1 cellular context compared by ENCODE assay signal in the genomic region with DNA sequence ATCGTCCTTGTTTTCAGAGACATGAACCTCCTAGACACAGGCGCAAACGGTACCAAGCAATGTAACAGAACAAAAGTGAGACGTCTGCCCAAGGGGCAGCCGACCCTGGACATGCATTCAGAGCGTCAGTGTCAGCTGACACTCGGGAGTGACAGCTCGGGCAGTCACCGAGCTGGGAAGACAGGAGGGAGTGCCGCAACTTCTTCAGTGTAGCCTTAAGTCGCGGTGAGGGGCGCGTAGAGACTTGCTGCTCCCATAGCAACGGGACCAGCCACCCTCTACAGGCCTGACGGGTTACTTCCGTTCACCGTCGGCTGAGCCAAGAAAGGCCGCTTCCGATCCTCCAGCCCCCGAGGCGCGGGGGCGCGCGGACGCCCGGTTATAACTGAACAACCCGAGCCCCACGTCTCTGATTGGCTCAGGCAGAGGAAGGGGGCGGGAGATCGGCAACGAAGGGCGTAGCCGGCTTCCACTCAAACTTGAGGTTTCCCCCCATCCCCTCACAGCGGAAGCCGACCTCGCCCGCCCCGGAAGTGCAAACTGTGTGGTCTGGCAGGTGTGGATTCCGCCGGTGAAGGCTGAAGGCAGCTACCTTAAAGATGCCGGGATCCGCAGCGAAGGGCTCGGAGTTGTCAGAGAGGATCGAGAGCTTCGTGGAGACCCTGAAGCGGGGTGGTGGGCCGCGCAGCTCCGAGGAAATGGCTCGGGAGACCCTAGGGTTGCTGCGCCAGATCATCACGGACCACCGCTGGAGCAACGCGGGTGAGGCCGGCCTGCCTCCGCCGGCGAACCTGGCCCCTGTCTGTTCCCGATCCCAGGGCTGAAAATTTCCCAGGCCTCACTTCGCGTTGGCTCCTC.
TF ChIP-seq lines count a peak whose summit lies in the region.

Gene EIF2B2, plus strand, starts transcription at position 530 of the 858 bp plus-strand sequence. Its CDS starts 70 bp downstream, at position 600.

TF ChIP-seq in HepG2, 621 proteins besides CTCF, POLR2A, EP300 and RAD21 (continued from another document and continues in another):
- TF ChIP-seq ZBTB33 (CRISPR knock-in tag; IDR thresholded peaks at IDR 0.05) (no peak), ZNF274 (CRISPR knock-in tag; IDR thresholded peaks at IDR 0.05) (no peak), ZNF644 (CRISPR knock-in tag; IDR thresholded peaks at IDR 0.05; ENCODE audit: low read depth) (no peak), ZNF10 (CRISPR knock-in tag; IDR thresholded peaks at IDR 0.05; ENCODE audit: borderline replicate concordance, low read depth) (no peak), POLR2AphosphoS2 (IDR thresholded peaks at IDR 0.05; ENCODE audit: low read depth, low read length) (no peak), ZNF232 (CRISPR knock-in tag; IDR thresholded peaks at IDR 0.05; ENCODE audit: borderline replicate concordance) (no peak), ZBTB38 (CRISPR knock-in tag; IDR thresholded peaks at IDR 0.05) (no peak), NFKB2 (CRISPR knock-in tag; IDR thresholded peaks at IDR 0.05; ENCODE audit: borderline replicate concordance) (peak; percentile 23; the same call in 1 of the 2 replicates), DNMT1 (CRISPR knock-in tag; IDR thresholded peaks at IDR 0.05) (no peak), ZNF501 (CRISPR knock-in tag; IDR thresholded peaks at IDR 0.05) (peak; percentile 88), REL (CRISPR knock-in tag; conservative IDR thresholded peaks at IDR 0.05) (no peak), ZFX (CRISPR knock-in tag; IDR thresholded peaks at IDR 0.05; ENCODE audit: low read depth) (peak; percentile 86), YY1 (IDR thresholded peaks at IDR 0.05; ENCODE audit: insufficient read depth, insufficient replicate concordance, low read depth, low read length) (peak; percentile 29), NFKBIZ (CRISPR knock-in tag; IDR thresholded peaks at IDR 0.05) (peak; percentile 35), ZBTB39 (CRISPR knock-in tag; IDR thresholded peaks at IDR 0.05) (no peak), ZNF30 (CRISPR knock-in tag; IDR thresholded peaks at IDR 0.05) (no peak), ZNF510 (CRISPR knock-in tag; IDR thresholded peaks at IDR 0.05; ENCODE audit: low read depth) (no peak), ISX (CRISPR knock-in tag; conservative IDR thresholded peaks at IDR 0.05) (no peak), CREB3 (CRISPR knock-in tag; IDR thresholded peaks at IDR 0.05) (no peak), ISL2 (CRISPR knock-in tag; IDR thresholded peaks at IDR 0.05) (no peak), ELF3 (CRISPR knock-in tag; IDR thresholded peaks at IDR 0.05) (no peak), ESRRA (CRISPR knock-in tag; IDR thresholded peaks at IDR 0.05; ENCODE audit: low read depth) (0 out of 2 replicates have a peak, but pooled peaks have one; percentile 38), ZNF749 (CRISPR knock-in tag; IDR thresholded peaks at IDR 0.05; ENCODE audit: borderline replicate concordance) (no peak), ZNF446 (CRISPR knock-in tag; IDR thresholded peaks at IDR 0.05) (no peak), JUN (CRISPR knock-in tag; IDR thresholded peaks at IDR 0.05) (no peak), CC2D1A (CRISPR knock-in tag; IDR thresholded peaks at IDR 0.05) (no peak), TEAD2 (CRISPR knock-in tag; IDR thresholded peaks at IDR 0.05) (no peak)
- TF ChIP-seq, protein P1, sequence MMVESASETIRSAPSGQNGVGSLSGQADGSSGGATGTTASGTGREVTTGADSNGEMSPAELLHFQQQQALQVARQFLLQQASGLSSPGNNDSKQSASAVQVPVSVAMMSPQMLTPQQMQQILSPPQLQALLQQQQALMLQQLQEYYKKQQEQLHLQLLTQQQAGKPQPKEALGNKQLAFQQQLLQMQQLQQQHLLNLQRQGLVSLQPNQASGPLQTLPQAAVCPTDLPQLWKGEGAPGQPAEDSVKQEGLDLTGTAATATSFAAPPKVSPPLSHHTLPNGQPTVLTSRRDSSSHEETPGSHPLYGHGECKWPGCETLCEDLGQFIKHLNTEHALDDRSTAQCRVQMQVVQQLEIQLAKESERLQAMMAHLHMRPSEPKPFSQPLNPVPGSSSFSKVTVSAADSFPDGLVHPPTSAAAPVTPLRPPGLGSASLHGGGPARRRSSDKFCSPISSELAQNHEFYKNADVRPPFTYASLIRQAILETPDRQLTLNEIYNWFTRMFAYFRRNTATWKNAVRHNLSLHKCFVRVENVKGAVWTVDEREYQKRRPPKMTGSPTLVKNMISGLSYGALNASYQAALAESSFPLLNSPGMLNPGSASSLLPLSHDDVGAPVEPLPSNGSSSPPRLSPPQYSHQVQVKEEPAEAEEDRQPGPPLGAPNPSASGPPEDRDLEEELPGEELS (CRISPR knock-in tag; IDR thresholded peaks at IDR 0.05), result peak; percentile 31; the same call in 1 of the 2 replicates
- TF ChIP-seq, protein P2, sequence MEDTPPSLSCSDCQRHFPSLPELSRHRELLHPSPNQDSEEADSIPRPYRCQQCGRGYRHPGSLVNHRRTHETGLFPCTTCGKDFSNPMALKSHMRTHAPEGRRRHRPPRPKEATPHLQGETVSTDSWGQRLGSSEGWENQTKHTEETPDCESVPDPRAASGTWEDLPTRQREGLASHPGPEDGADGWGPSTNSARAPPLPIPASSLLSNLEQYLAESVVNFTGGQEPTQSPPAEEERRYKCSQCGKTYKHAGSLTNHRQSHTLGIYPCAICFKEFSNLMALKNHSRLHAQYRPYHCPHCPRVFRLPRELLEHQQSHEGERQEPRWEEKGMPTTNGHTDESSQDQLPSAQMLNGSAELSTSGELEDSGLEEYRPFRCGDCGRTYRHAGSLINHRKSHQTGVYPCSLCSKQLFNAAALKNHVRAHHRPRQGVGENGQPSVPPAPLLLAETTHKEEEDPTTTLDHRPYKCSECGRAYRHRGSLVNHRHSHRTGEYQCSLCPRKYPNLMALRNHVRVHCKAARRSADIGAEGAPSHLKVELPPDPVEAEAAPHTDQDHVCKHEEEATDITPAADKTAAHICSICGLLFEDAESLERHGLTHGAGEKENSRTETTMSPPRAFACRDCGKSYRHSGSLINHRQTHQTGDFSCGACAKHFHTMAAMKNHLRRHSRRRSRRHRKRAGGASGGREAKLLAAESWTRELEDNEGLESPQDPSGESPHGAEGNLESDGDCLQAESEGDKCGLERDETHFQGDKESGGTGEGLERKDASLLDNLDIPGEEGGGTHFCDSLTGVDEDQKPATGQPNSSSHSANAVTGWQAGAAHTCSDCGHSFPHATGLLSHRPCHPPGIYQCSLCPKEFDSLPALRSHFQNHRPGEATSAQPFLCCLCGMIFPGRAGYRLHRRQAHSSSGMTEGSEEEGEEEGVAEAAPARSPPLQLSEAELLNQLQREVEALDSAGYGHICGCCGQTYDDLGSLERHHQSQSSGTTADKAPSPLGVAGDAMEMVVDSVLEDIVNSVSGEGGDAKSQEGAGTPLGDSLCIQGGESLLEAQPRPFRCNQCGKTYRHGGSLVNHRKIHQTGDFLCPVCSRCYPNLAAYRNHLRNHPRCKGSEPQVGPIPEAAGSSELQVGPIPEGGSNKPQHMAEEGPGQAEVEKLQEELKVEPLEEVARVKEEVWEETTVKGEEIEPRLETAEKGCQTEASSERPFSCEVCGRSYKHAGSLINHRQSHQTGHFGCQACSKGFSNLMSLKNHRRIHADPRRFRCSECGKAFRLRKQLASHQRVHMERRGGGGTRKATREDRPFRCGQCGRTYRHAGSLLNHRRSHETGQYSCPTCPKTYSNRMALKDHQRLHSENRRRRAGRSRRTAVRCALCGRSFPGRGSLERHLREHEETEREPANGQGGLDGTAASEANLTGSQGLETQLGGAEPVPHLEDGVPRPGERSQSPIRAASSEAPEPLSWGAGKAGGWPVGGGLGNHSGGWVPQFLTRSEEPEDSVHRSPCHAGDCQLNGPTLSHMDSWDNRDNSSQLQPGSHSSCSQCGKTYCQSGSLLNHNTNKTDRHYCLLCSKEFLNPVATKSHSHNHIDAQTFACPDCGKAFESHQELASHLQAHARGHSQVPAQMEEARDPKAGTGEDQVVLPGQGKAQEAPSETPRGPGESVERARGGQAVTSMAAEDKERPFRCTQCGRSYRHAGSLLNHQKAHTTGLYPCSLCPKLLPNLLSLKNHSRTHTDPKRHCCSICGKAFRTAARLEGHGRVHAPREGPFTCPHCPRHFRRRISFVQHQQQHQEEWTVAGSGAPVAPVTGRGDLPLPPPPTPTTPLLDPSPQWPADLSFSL (CRISPR knock-in tag; IDR thresholded peaks at IDR 0.05), result no peak
- TF ChIP-seq, protein P3, sequence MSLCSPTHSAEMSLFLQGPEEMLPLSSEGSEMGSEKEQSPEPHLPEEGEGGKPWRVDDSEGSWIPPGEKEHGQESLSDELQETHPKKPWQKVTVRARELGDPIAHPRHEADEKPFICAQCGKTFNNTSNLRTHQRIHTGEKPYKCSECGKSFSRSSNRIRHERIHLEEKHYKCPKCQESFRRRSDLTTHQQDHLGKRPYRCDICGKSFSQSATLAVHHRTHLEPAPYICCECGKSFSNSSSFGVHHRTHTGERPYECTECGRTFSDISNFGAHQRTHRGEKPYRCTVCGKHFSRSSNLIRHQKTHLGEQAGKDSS (CRISPR knock-in tag; IDR thresholded peaks at IDR 0.05; ENCODE audit: borderline replicate concordance, low read depth), result no peak
- TF ChIP-seq, protein P4, sequence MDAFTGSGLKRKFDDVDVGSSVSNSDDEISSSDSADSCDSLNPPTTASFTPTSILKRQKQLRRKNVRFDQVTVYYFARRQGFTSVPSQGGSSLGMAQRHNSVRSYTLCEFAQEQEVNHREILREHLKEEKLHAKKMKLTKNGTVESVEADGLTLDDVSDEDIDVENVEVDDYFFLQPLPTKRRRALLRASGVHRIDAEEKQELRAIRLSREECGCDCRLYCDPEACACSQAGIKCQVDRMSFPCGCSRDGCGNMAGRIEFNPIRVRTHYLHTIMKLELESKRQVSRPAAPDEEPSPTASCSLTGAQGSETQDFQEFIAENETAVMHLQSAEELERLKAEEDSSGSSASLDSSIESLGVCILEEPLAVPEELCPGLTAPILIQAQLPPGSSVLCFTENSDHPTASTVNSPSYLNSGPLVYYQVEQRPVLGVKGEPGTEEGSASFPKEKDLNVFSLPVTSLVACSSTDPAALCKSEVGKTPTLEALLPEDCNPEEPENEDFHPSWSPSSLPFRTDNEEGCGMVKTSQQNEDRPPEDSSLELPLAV (CRISPR knock-in tag; conservative IDR thresholded peaks at IDR 0.05; ENCODE audit: low read depth), result no peak
- TF ChIP-seq, protein P5, sequence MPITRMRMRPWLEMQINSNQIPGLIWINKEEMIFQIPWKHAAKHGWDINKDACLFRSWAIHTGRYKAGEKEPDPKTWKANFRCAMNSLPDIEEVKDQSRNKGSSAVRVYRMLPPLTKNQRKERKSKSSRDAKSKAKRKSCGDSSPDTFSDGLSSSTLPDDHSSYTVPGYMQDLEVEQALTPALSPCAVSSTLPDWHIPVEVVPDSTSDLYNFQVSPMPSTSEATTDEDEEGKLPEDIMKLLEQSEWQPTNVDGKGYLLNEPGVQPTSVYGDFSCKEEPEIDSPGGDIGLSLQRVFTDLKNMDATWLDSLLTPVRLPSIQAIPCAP (CRISPR knock-in tag; IDR thresholded peaks at IDR 0.05; ENCODE audit: low read depth), result no peak
- TF ChIP-seq, protein P6, sequence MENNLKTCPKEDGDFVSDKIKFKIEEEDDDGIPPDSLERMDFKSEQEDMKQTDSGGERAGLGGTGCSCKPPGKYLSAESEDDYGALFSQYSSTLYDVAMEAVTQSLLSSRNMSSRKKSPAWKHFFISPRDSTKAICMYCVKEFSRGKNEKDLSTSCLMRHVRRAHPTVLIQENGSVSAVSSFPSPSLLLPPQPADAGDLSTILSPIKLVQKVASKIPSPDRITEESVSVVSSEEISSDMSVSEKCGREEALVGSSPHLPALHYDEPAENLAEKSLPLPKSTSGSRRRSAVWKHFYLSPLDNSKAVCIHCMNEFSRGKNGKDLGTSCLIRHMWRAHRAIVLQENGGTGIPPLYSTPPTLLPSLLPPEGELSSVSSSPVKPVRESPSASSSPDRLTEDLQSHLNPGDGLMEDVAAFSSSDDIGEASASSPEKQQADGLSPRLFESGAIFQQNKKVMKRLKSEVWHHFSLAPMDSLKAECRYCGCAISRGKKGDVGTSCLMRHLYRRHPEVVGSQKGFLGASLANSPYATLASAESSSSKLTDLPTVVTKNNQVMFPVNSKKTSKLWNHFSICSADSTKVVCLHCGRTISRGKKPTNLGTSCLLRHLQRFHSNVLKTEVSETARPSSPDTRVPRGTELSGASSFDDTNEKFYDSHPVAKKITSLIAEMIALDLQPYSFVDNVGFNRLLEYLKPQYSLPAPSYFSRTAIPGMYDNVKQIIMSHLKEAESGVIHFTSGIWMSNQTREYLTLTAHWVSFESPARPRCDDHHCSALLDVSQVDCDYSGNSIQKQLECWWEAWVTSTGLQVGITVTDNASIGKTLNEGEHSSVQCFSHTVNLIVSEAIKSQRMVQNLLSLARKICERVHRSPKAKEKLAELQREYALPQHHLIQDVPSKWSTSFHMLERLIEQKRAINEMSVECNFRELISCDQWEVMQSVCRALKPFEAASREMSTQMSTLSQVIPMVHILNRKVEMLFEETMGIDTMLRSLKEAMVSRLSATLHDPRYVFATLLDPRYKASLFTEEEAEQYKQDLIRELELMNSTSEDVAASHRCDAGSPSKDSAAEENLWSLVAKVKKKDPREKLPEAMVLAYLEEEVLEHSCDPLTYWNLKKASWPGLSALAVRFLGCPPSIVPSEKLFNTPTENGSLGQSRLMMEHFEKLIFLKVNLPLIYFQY (CRISPR knock-in tag; IDR thresholded peaks at IDR 0.05; ENCODE audit: borderline replicate concordance), result peak; percentile 23; the same call in 1 of the 2 replicates
